ENCODE assay signal across 9 cellular contexts in genomic region chr14:55333785-55334485, GRCh38.
DNase-seq lines count a peak whose midpoint lies in the region; ATAC-seq and TF ChIP-seq lines count a peak whose summit lies in the region.
"Had no signal": no experiment of that assay in that cellular context is flagged by ENCODE, and none has a peak within 500 bp of the region (broad histone marks: within the 10 kb centered on the region; RNA-seq: fewer than 3 reads in every experiment).

No MANE protein-coding gene starts in this region.

- H3K36me3 ChIP-seq in cardiac muscle cell (no peaks in the 10 kb centered on the region), upper lobe of right lung (no peaks in the 10 kb centered on the region), H7 (replicated peaks; ENCODE audit: control insufficient read depth, insufficient read depth, low read length) (no peaks in the 10 kb centered on the region)

- ATAC-seq in Right ventricle myocardium superior (ENCODE audit: poor library complexity) (no peak), upper lobe of right lung (no peak)

- peaks cover 22% of the 10 kb centered on the region for H3K4me1 ChIP-seq in cardiac muscle cell (ENCODE audit: low read depth)
- H3K4me1 ChIP-seq in upper lobe of right lung: peaks cover 43% of the 10 kb centered on the region

- intact Hi-C loops in Right ventricle myocardium superior (cut with DNase I) (no loop called here), upper lobe of right lung (cut with DNase I) (no loop called here)

- DNase-seq in cardiac muscle cell (ENCODE audit: low read depth in 1 of 2, low spot score in 1 of 2) (no peak), Right ventricle myocardium superior (no peak), NCI-H69 (lab: John Stamatoyannopoulos, UW) (peak; percentile 71), fibroblast of gingiva (ENCODE audit: low read depth) (peak; percentile 12), upper lobe of right lung (no peak), NCI-H1417 treated with DMSO at 0.1 percent for 48 hours (lab: John Stamatoyannopoulos, UW) (no peak), H7 (no peak), GM10248 (ENCODE audit: extremely low spot score) (no peak)
- DNase-seq: KBM-7 had no signal

- H3K27me3 ChIP-seq in cardiac muscle cell: no peaks in the 10 kb centered on the region
- no peaks in the 10 kb centered on the region for H3K27me3 ChIP-seq in upper lobe of right lung
- no peaks in the 10 kb centered on the region for H3K27me3 ChIP-seq in H7 (ENCODE audit: control insufficient read depth, insufficient read depth, low read length)

- TF ChIP-seq CTCF in cardiac muscle cell (IDR thresholded peaks at IDR 0.05; ENCODE audit: low read depth, low read length) (no peak), upper lobe of right lung (IDR thresholded peaks at IDR 0.05) (no peak), GM10248 (IDR thresholded peaks at IDR 0.05; ENCODE audit: control extremely low read depth, extremely low read depth, low read depth, missing control alignments) (no peak)

- POLR2A ChIA-PET in GM10248 (lab: Yijun Ruan, JAX): no interaction called here

- no peak overlapping the region for H3K4me3 ChIP-seq in cardiac muscle cell
- no peak overlapping the region for H3K4me3 ChIP-seq in upper lobe of right lung
- no peak overlapping the region for H3K4me3 ChIP-seq in H7 (ENCODE audit: insufficient read depth, low read depth, low read length)

- CTCF ChIA-PET in GM10248 (lab: Yijun Ruan, JAX): interaction anchor here (0.8 to 3.2 kb wide), 10 partner anchors 15 to 121 kb away, joined by 3 to 8 read pairs (median 3); no protein-coding TSS in a partner anchor

- H3K9me3 ChIP-seq in cardiac muscle cell (ENCODE audit: low read depth) (no peaks in the 10 kb centered on the region), upper lobe of right lung (no peaks in the 10 kb centered on the region)

- H3K27ac ChIP-seq in cardiac muscle cell (peak overlapping the region; percentile 18), upper lobe of right lung (peak overlapping the region; percentile 47)

Comparison
In these comparisons a context has a peak if more than half of its experiments do, and no peak if none do; other contexts are left out.
1. DNase-seq: peak in NCI-H69 (single experiment) and fibroblast of gingiva (single experiment); none in cardiac muscle cell (0 of 2), Right ventricle myocardium superior (single experiment), upper lobe of right lung (single experiment), NCI-H1417 treated with DMSO at 0.1 percent for 48 hours (single experiment), H7 (single experiment) and GM10248 (single experiment).